Comparison of ENCODE assay signal across 11 cellular contexts in the genomic region with DNA sequence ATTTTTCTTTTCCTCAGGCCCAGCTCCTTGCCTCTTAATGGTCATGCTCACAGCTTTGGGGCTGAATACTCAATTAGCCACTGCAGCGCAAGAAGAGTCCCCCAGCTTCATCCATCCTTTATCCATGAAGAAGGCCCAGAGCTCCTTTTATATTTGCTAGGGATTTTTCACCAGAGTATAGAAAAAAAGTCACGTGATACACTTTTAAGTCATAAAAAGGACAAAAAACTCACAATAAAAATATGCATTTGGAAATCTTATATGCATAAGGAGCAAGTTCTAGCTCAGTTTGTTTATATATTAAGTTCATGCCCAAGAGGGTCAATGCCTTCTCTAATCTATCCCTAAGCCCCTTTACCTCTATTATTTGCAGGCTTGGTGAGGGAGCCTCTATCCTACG.
"Had no signal": no experiment of that assay in that cellular context is flagged by ENCODE, and none has a peak within 500 bp of the region (broad histone marks: within the 10 kb centered on the region; RNA-seq: fewer than 3 reads in every experiment).

No MANE protein-coding gene starts in this region.

- H3K9ac ChIP-seq: GM23248 had no signal

- H3K36me3 ChIP-seq: HAP-1 had no signal

- H2AFZ ChIP-seq: GM23248, GM23338 had no signal

- H3K4me3 ChIP-seq: GM23248, GM23338, HAP-1 had no signal

- H3K4me1 ChIP-seq: HAP-1 had no signal

- H3K9me3 ChIP-seq: HAP-1 had no signal

- H3K27ac ChIP-seq: GM23248 had no signal

- H3K4me2 ChIP-seq: GM23338 had no signal

- ATAC-seq: GM23338, HCT116 had no signal

- FAIRE-seq: H1, H54 had no signal

- DNase-seq: GM23248, GOT3, H7, H9, HCEC 1CT, HFFc6 had no signal
